In the genomic region with DNA sequence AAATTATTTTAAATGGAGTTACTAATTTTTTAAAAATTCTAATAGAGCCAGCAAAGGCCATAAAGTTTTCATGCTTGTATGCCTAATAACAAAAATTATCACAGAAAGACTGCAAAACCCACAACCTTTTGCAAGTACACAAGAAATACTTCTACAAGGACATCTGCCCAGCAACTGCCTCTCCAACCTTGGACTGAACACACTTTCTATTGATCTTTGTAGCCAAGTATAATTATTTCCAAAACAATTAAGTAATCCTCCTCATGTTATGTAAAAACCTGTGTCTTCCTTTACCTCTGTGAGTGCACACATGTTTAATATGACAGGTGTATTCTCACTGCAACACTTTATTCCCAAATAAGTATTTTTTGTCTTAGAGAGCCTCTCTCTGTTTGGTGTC, we compare ENCODE assay signal across 10 cellular contexts. TPM values are rescaled to one million over a fixed set of nuclear protein-coding genes. Genes with fewer than 3 reads are reported as not detected.
"Had no signal": no experiment of that assay in that cellular context is flagged by ENCODE, and none has a peak within 500 bp of the region (broad histone marks: within the 10 kb centered on the region; RNA-seq: fewer than 3 reads in every experiment).

No MANE protein-coding gene starts in this region.

- H3K27me3 Mint-ChIP-seq: IgD-negative memory B cell had no signal

- H3K27ac Mint-ChIP-seq: GM23338, IgD-negative memory B cell had no signal

- H3K4me3 Mint-ChIP-seq: GM23338, IgD-negative memory B cell had no signal

- H3K4me2 ChIP-seq: GM23338, KMS-11 had no signal

- H3K4me3 ChIP-seq: GM23338 had no signal

- H3K9ac ChIP-seq: KMS-11 had no signal

- H3K9me3 Mint-ChIP-seq: GM23338 had no signal

- DNase-seq: H7, HCEC 1CT, Karpas-422, KBM-7 had no signal

- H2AFZ ChIP-seq: GM23338 had no signal

- H3K27ac ChIP-seq: KMS-11 had no signal

- FAIRE-seq: HTR-8/SVneo had no signal

- ATAC-seq: GM23338 had no signal

RNA-seq across cellular contexts. Expression of a gene that starts 16.6 kb away (rescaled TPM):
- total RNA-seq: GM23338, H4, H7, HT-29 had no signal
- polyA plus RNA-seq: IgD-negative memory B cell had no signal
